ENCODE assay signal across 24 cellular contexts in genomic region chr20:34421766-34422466, GRCh38.
"Had no signal": no experiment of that assay in that cellular context is flagged by ENCODE, and none has a peak within 500 bp of the region (broad histone marks: within the 10 kb centered on the region; RNA-seq: fewer than 3 reads in every experiment).

No MANE protein-coding gene starts in this region.

- H3K27ac ChIP-seq: Peyer's patch, RWPE1 had no signal

- H3K4me3 ChIP-seq: Peyer's patch had no signal

- DNase-seq: activated CD4-positive, alpha-beta memory T cell treated with anti-CD3 and anti-CD28 coated beads for 36 hours; activated CD4-positive, alpha-beta T cell treated with anti-CD3 and anti-CD28 coated beads, Interleukin-2, amount 10 ng/mL, durations not matched to agents 7 days and 5 days; activated CD4-positive, CD25-positive, alpha-beta regulatory T cell; activated CD8-positive, alpha-beta memory T cell treated with anti-CD3 and anti-CD28 coated beads for 24 hours; activated effector memory CD4-positive, alpha-beta T cell treated with anti-CD3 and anti-CD28 coated beads, Interleukin-2, amount 50 U/mL, for 16 hours; activated naive CD4-positive, alpha-beta T cell treated with Interleukin-2 at 50 U/mL for 16 hours; activated naive CD8-positive, alpha-beta T cell treated with anti-CD3 and anti-CD28 coated beads, Interleukin-2, amount 50 U/mL, for 24 hours; activated T-cell treated with anti-CD3 and anti-CD28 coated beads, Interleukin-2, amount 50 U/mL, for 4 hours; amygdala; MM.1S; NCI-H1105; NCI-H1436; NCI-H1694 treated with DMSO at 0.1 percent for 48 hours; NCI-H2029 treated with DMSO at 0.1 percent for 48 hours; NCI-H510A treated with DMSO at 0.1 percent for 48 hours; NCI-H69; NK-92 treated with Interleukin-12 subunit alpha and Interleukin-12 subunit beta, amount 100 ng/mL, for 24 hours; OCI-M1; Peyer's patch; SHP77 treated with DMSO at 0.1 percent for 48 hours; T-helper 17 cell; T-helper 9 cell had no signal

- H3K27me3 ChIP-seq: Peyer's patch had no signal

- ATAC-seq: activated naive CD4-positive, alpha-beta T cell treated with anti-CD3 and anti-CD28 coated beads, Interleukin-2, amount 50 U/mL, for 72 hours; activated naive CD8-positive, alpha-beta T cell treated with anti-CD3 and anti-CD28 coated beads, Interleukin-2, amount 50 U/mL, for 24 hours; activated T-cell treated with anti-CD3 and anti-CD28 coated beads, Interleukin-2, amount 50 U/mL, for 4 hours; T-helper 17 cell had no signal

- H3K4me1 ChIP-seq: Peyer's patch had no signal

- H3K9me3 ChIP-seq: Peyer's patch had no signal
